In the genomic region with DNA sequence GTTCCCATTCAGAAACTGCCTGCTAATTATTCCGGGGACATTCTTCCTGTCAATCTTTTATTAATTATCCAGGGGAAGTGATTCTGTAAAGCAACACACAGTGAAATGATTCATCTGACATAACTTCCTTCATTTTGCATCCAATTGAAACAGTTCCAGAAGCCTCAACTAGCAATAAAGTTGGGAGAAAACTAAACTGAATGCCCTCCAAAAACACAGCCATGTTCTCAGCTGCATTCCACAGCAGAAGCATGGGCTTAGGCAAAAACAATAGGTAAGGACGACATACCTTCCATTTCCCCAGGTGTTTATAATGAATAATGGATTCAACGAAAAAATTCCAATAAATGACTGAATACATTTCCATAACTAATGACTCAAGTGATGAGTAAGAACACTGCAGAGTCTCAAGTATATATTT, we compare ENCODE assay signal across 9 cellular contexts. TPM values are rescaled to one million over a fixed set of nuclear protein-coding genes. Genes with fewer than 3 reads are reported as not detected.
DNase-seq lines count a peak whose midpoint lies in the region; ATAC-seq and TF ChIP-seq lines count a peak whose summit lies in the region.
"Had no signal": no experiment of that assay in that cellular context is flagged by ENCODE, and none has a peak within 500 bp of the region (broad histone marks: within the 10 kb centered on the region; RNA-seq: fewer than 3 reads in every experiment).

No MANE protein-coding gene starts in this region.

- H3K9me3 ChIP-seq in PC-9 (ENCODE audit: insufficient read depth, low read depth) (no peaks in the 10 kb centered on the region), T-helper 17 cell (ENCODE audit: control insufficient read depth, low read length, poor library complexity, severe bottlenecking) (no peaks in the 10 kb centered on the region)

- peaks cover 36% of the 10 kb centered on the region for H3F3A ChIP-seq in PC-9 (ENCODE audit: insufficient read depth, low read depth)

- H3K27me3 ChIP-seq in PC-9 (ENCODE audit: insufficient read depth, low read depth): no peaks in the 10 kb centered on the region
- no peaks in the 10 kb centered on the region for H3K27me3 ChIP-seq in rectal smooth muscle tissue (ENCODE audit: control insufficient read depth, insufficient read depth, low read length)

- ATAC-seq in GM19324 (IDR thresholded peaks at IDR 0.05; ENCODE audit: low FRiP score, unreplicated experiment) (no peak), T-helper 17 cell (no peak)
- no peak for ATAC-seq in activated T-helper 17 cell treated with anti-CD3 and anti-CD28 coated beads, Interleukin-2, amount 50 U/mL, for 72 hours (replicated peaks)

- H3K9me2 ChIP-seq in PC-9 (ENCODE audit: insufficient read depth): no peaks in the 10 kb centered on the region

- no TSS peak for BruUV-seq in PC-9 (replicated peaks; lab: Mats Ljungman, UMichigan)

- POLR2A ChIA-PET in PC-9 (lab: Charles Lee; ENCODE audit: unreplicated experiment): interaction anchor here (0.6 to 0.9 kb wide), 2 partner anchors 11 to 85 kb away, joined by 6 to 11 read pairs; no protein-coding TSS in a partner anchor

- H3K9me3 Mint-ChIP-seq in activated T-helper 17 cell treated with anti-CD3 and anti-CD28 coated beads, Interleukin-2, amount 50 U/mL, for 72 hours: no peaks in the 10 kb centered on the region

- peak overlapping the region; percentile 82 for H3K27ac ChIP-seq in PC-9
- H3K27ac ChIP-seq in epithelial cell of prostate: peak overlapping the region; percentile 88
- peak overlapping the region; percentile 74 for H3K27ac ChIP-seq in rectal smooth muscle tissue (ENCODE audit: low read depth, low read length)

- no peaks in the 10 kb centered on the region for H3K79me2 ChIP-seq in PC-9 (ENCODE audit: low read depth)

- CTCF ChIA-PET in PC-9 (lab: Charles Lee): interaction anchor here (0.6 to 0.7 kb wide), 2 partner anchors 208 to 947 kb away, joined by 3 read pairs; no protein-coding TSS in a partner anchor

- no peak overlapping the region for H3K27ac Mint-ChIP-seq in activated T-helper 17 cell treated with anti-CD3 and anti-CD28 coated beads, Interleukin-2, amount 50 U/mL, for 72 hours
- no peak overlapping the region for H3K27ac Mint-ChIP-seq in T-helper 17 cell

- H3K4me3 ChIP-seq in PC-9 (peak overlapping the region; percentile 3; the same call in 1 of the 2 replicates), rectal smooth muscle tissue (ENCODE audit: low read length) (no peak overlapping the region)

- peak; percentile 66 for DNase-seq in GM03348 (ENCODE audit: low spot score)
- DNase-seq in PC-9: peak in 1 of 2 experiments; percentile 81
- no peak for DNase-seq in epithelial cell of prostate (ENCODE audit: low read depth, low spot score)
- DNase-seq in GF-D8 (lab: John Stamatoyannopoulos, UW): no peak
- DNase-seq in T-helper 17 cell: no peak
- DNase-seq: NCI-H1048 had no signal

- no peak for TF ChIP-seq CTCF in PC-9 (conservative IDR thresholded peaks at IDR 0.05)

- H3K4me1 ChIP-seq in PC-9 (replicated peaks; ENCODE audit: insufficient read depth) (peaks cover 37% of the 10 kb centered on the region), rectal smooth muscle tissue (ENCODE audit: control insufficient read depth, insufficient read depth, low read length) (peaks cover 9% of the 10 kb centered on the region)

- H4K20me1 ChIP-seq in PC-9 (ENCODE audit: insufficient read depth): no peaks in the 10 kb centered on the region

- H3K4me3 Mint-ChIP-seq in activated T-helper 17 cell treated with anti-CD3 and anti-CD28 coated beads, Interleukin-2, amount 50 U/mL, for 72 hours: no peak overlapping the region
- H3K4me3 Mint-ChIP-seq in T-helper 17 cell: no peak overlapping the region

- H3K9ac ChIP-seq in rectal smooth muscle tissue (ENCODE audit: low read length): no peak overlapping the region

- no peak overlapping the region for H2AFZ ChIP-seq in PC-9

- H3K36me3 ChIP-seq in PC-9 (ENCODE audit: low read depth) (no peaks in the 10 kb centered on the region), rectal smooth muscle tissue (ENCODE audit: control insufficient read depth, insufficient read depth, low read length) (no peaks in the 10 kb centered on the region)

- intact Hi-C loops in PC-9 (cut with micrococcal nuclease; ENCODE audit: unreplicated experiment): no loop called here

- H3K4me2 ChIP-seq in PC-9: peak overlapping the region; percentile 44

- H3K36me3 Mint-ChIP-seq in activated T-helper 17 cell treated with anti-CD3 and anti-CD28 coated beads, Interleukin-2, amount 50 U/mL, for 72 hours (ENCODE audit: low read depth): no peaks in the 10 kb centered on the region
- H3K36me3 Mint-ChIP-seq in T-helper 17 cell (ENCODE audit: low read depth): no peaks in the 10 kb centered on the region

- H3K4me1 Mint-ChIP-seq in activated T-helper 17 cell treated with anti-CD3 and anti-CD28 coated beads, Interleukin-2, amount 50 U/mL, for 72 hours: peaks cover 14% of the 10 kb centered on the region
- H3K4me1 Mint-ChIP-seq in T-helper 17 cell: peaks cover 5% of the 10 kb centered on the region

- peaks cover 3% of the 10 kb centered on the region for H3K27me3 Mint-ChIP-seq in activated T-helper 17 cell treated with anti-CD3 and anti-CD28 coated beads, Interleukin-2, amount 50 U/mL, for 72 hours
- peaks cover 11% of the 10 kb centered on the region for H3K27me3 Mint-ChIP-seq in T-helper 17 cell

RNA-seq across cellular contexts. Expression of gene TARBP1, which starts 36.9 kb away (rescaled TPM):
- total RNA-seq in PC-9 (2021) (47.3 and 61.1 TPM in 2 replicates), T-helper 17 cell (10 to 100 TPM; 31.7 to 33.8 TPM)
- total RNA-seq in activated T-helper 17 cell treated with anti-CD3 and anti-CD28 coated beads, Interleukin-2, amount 50 U/mL, for 72 hours: 10 to 100 TPM; 20.7 to 22.2 TPM
